Comparison of ENCODE assay signal across 10 cellular contexts in the genomic region with DNA sequence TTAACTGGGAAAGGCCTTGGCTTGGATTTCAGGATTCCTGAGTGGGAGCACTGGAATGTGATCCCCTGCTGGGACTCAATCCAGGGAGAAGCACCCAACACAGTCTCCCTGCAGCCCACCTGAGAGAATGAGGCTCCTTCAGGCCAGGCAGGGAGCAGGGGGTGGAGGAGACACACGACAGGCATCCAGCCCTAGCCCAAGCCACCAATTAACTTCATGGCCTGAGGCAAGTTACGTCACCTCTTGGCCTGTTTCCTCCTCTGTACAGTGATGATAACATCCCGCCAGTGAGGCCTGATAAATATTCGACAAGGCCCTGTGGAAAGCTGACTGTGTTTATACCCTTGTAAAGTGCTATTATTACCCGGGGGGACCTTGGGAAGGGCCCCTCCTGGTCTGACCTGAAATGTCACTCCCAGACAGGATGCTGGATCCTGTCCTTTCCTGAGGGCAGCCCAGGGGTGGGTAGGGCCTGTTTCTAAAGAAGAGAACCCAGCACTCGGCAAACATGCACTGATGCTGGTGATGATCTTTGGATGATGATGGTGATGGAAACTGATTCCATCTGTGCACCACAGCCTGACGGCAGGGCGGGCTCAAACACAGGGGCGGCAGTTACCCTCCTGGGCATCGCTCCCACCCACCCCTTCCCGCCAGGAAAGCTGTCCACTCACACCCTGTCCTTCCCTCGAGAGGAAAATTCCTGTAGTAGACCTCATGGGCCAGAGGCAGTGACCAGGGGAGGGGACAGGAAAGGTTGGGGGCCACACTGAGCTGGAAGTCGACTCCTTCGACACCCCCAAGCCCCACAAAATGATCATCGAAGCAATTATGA. TPM values are rescaled to one million over a fixed set of nuclear protein-coding genes. Genes with fewer than 3 reads are reported as not detected.
DNase-seq lines count a peak whose midpoint lies in the region; ATAC-seq and TF ChIP-seq lines count a peak whose summit lies in the region.
"Had no signal": no experiment of that assay in that cellular context is flagged by ENCODE, and none has a peak within 500 bp of the region (broad histone marks: within the 10 kb centered on the region; RNA-seq: fewer than 3 reads in every experiment).

No MANE protein-coding gene starts in this region.

- no peaks in the 10 kb centered on the region for H3K27me3 Mint-ChIP-seq in MCF 10A (ENCODE audit: insufficient read depth, unreplicated experiment)
- H3K27me3 Mint-ChIP-seq: activated naive CD8-positive, alpha-beta T cell treated with anti-CD3 and anti-CD28 coated beads for 36 hours had no signal

- 54 to 58% methylated on average over 15 of the region's 15 CpGs for WGBS in lower leg skin, 2 donors

- H3K4me3 ChIP-seq in AG10803 (ENCODE audit: low read length) (no peak overlapping the region), lower leg skin (ENCODE audit: low read depth, poor library complexity, severe bottlenecking) (no peak overlapping the region)

- in situ Hi-C loops in KBM-7 (cut with MboI; ENCODE audit: low pct_unique_long_range_greater_than_20kb, low sequenced_read_pairs) = no loop called here

- intact Hi-C loops in MCF 10A (cut with micrococcal nuclease) = no loop called here
- intact Hi-C loops in lower leg skin (cut with DNase I; ENCODE audit: low total_unique reads) = no loop called here

- no peak for ATAC-seq in stimulated activated naive CD8-positive, alpha-beta T cell treated with anti-CD3 and anti-CD28 coated beads, Interleukin-15, Interleukin-2, amounts not matched to agents 100 U/mL and 50 U/mL, for 24 hours
- ATAC-seq in HG02759 (IDR thresholded peaks at IDR 0.05; ENCODE audit: unreplicated experiment) = no peak

- H3K27ac Mint-ChIP-seq in MCF 10A (ENCODE audit: low read depth, unreplicated experiment) = no peak overlapping the region
- H3K27ac Mint-ChIP-seq: activated naive CD8-positive, alpha-beta T cell treated with anti-CD3 and anti-CD28 coated beads for 36 hours had no signal

- H3K4me3 Mint-ChIP-seq in MCF 10A (ENCODE audit: unreplicated experiment) = no peak overlapping the region
- H3K4me3 Mint-ChIP-seq: activated naive CD8-positive, alpha-beta T cell treated with anti-CD3 and anti-CD28 coated beads for 36 hours had no signal

- CTCF ChIA-PET in MCF 10A (lab: Yijun Ruan, JAX) = interaction anchor here (0.6 to 1.5 kb wide), 6 partner anchors 13 to 318 kb away, joined by 3 to 7 read pairs (median 3); partner anchors contain the start of genes PRICKLE4 and TFEB

- no peak for TF ChIP-seq POLR2A in lower leg skin (IDR thresholded peaks at IDR 0.05)

- DNase-seq in AG10803 (ENCODE audit: low read depth) (peak; percentile 82), KBM-7 (peak; percentile 66), MCF 10A (ENCODE audit: unreplicated experiment) (peak; percentile 86), lower leg skin (ENCODE audit: low spot score in 2 of 2) (peak; percentile 63 to 91), pons (ENCODE audit: low spot score) (no peak), NAMALWA (ENCODE audit: low spot score) (no peak)
- no peak for DNase-seq in stimulated activated naive CD8-positive, alpha-beta T cell treated with anti-CD3 and anti-CD28 coated beads, Interleukin-15, Interleukin-2, amounts not matched to agents 100 U/mL and 50 U/mL, for 24 hours
- DNase-seq: activated naive CD8-positive, alpha-beta T cell treated with anti-CD3 and anti-CD28 coated beads for 36 hours; NCI-H1105 treated with DMSO at 0.1 percent for 48 hours had no signal

- H3K4me1 Mint-ChIP-seq in MCF 10A (ENCODE audit: insufficient read depth, unreplicated experiment) = peaks cover 13% of the 10 kb centered on the region

- TF ChIP-seq CTCF in AG10803 (conservative IDR thresholded peaks at IDR 0.05; ENCODE audit: low read length) (no peak), MCF 10A (IDR thresholded peaks at IDR 0.05; ENCODE audit: unreplicated experiment) (no peak), lower leg skin (IDR thresholded peaks at IDR 0.05) (no peak)

- no TSS peak for BruUV-seq in MCF 10A (replicated peaks; lab: Mats Ljungman, UMichigan)

- H3K36me3 Mint-ChIP-seq in MCF 10A (ENCODE audit: insufficient read depth, unreplicated experiment) = peaks cover 10% of the 10 kb centered on the region

- no peaks in the 10 kb centered on the region for H3K9me3 Mint-ChIP-seq in MCF 10A (ENCODE audit: unreplicated experiment)
- H3K9me3 Mint-ChIP-seq: activated naive CD8-positive, alpha-beta T cell treated with anti-CD3 and anti-CD28 coated beads for 36 hours had no signal

- POLR2A ChIA-PET in MCF 10A (lab: Yijun Ruan, JAX) = interaction anchor here (0.6 to 1.5 kb wide), 3 partner anchors 9 to 33 kb away, joined by 3 to 5 read pairs (median 3); no protein-coding TSS in a partner anchor

RNA-seq across cellular contexts. Expression of gene FRS3, which starts 12.4 kb away (rescaled TPM):
- total RNA-seq in MCF 10A (2022) (3.9 and 5.3 TPM in 2 replicates), lower leg skin (1 to 10 TPM in 3 of 4 donors, under 1 TPM in 1; 0.79 to 4.2 (median 2.4) TPM)

RNA-seq across cellular contexts. Expression of gene PRICKLE4, which starts 13.3 kb away (rescaled TPM):
- total RNA-seq in MCF 10A (2022) (0.93 and 1.5 TPM in 2 replicates), lower leg skin (1 to 10 TPM; 3.2 to 5.0 (median 3.9) TPM)
- total RNA-seq: activated naive CD8-positive, alpha-beta T cell treated with anti-CD3 and anti-CD28 coated beads for 36 hours had no signal

RNA-seq across cellular contexts. Expression of gene PGC, which starts 20.1 kb away (rescaled TPM):
- not detected in 2 replicates for total RNA-seq in MCF 10A (2022)
- total RNA-seq in lower leg skin = under 1 TPM in 1 of 4 donors, not detected in 3; 0.42 TPM
- total RNA-seq: activated naive CD8-positive, alpha-beta T cell treated with anti-CD3 and anti-CD28 coated beads for 36 hours had no signal

RNA-seq across cellular contexts. Expression of gene TOMM6, which starts 20.2 kb away (rescaled TPM):
- total RNA-seq in MCF 10A (2022) (202 and 227 TPM in 2 replicates), lower leg skin (100 to 1,000 TPM in 2 of 4 donors, 10 to 100 TPM in 2; 90.7 to 136 (median 100) TPM)

RNA-seq across cellular contexts. Expression of gene TFEB, which starts 31.9 kb away (rescaled TPM):
- 11.8 and 16.2 TPM in 2 replicates for total RNA-seq in MCF 10A (2022)
- 10 to 100 TPM; 20.2 to 38.3 (median 26.0) TPM for total RNA-seq in lower leg skin

Comparison
In these comparisons a context has a peak if more than half of its experiments do, and no peak if none do; other contexts are left out.
1. DNase-seq: peak in AG10803 (single experiment), KBM-7 (single experiment), MCF 10A (single experiment) and lower leg skin (2 of 2); none in pons (single experiment), stimulated activated naive CD8-positive, alpha-beta T cell treated with anti-CD3 and anti-CD28 coated beads, Interleukin-15, Interleukin-2, amounts not matched to agents 100 U/mL and 50 U/mL, for 24 hours (single experiment) and NAMALWA (single experiment).